ENCODE assay signal across 17 cellular contexts in genomic region chr1:59900640-59901039, GRCh38. TPM values are rescaled to one million over a fixed set of nuclear protein-coding genes. Genes with fewer than 3 reads are reported as not detected.
DNase-seq lines count a peak whose midpoint lies in the region; ATAC-seq and TF ChIP-seq lines count a peak whose summit lies in the region.
"Had no signal": no experiment of that assay in that cellular context is flagged by ENCODE, and none has a peak within 500 bp of the region (broad histone marks: within the 10 kb centered on the region; RNA-seq: fewer than 3 reads in every experiment).

No MANE protein-coding gene starts in this region.

- intact Hi-C loops in upper lobe of right lung (cut with DNase I) = no loop called here

- peak; percentile 4 for DNase-seq in LHCN-M2 (ENCODE audit: low read depth)
- peak; percentile 5 for DNase-seq in astrocyte of the hippocampus (ENCODE audit: low read depth, low spot score)
- DNase-seq in kidney epithelial cell (ENCODE audit: low read depth) = no peak
- no peak for DNase-seq in NCI-H774 (lab: John Stamatoyannopoulos, UW)
- DNase-seq in upper lobe of right lung = no peak
- DNase-seq in activated naive CD4-positive, alpha-beta T cell treated with anti-CD3 and anti-CD28 coated beads, Interleukin-2, amount 50 U/mL, for 72 hours (ENCODE audit: low spot score in 2 of 2) = no peak
- DNase-seq: activated CD4-positive, alpha-beta T cell treated with anti-CD3 and anti-CD28 coated beads, Interleukin-2, amount 10 ng/mL, durations not matched to agents 24 days and 14 days; activated effector memory CD4-positive, alpha-beta T cell treated with anti-CD3 and anti-CD28 coated beads, Interleukin-2, amount 50 U/mL, for 16 hours; CD8-positive, alpha-beta T cell; glutamatergic neuron; NCI-H1694; NK-92 treated with Interleukin-12 subunit alpha and Interleukin-12 subunit beta, amount 100 ng/mL, for 24 hours had no signal

- H3K36me3 Mint-ChIP-seq in activated naive CD4-positive, alpha-beta T cell treated with anti-CD3 and anti-CD28 coated beads, Interleukin-2, amount 50 U/mL, for 72 hours = no peaks in the 10 kb centered on the region

- H3K27me3 ChIP-seq in kidney epithelial cell (ENCODE audit: control insufficient read depth, insufficient read depth, low read length) (no peaks in the 10 kb centered on the region), upper lobe of right lung (no peaks in the 10 kb centered on the region)

- no peaks in the 10 kb centered on the region for H3K36me3 ChIP-seq in kidney epithelial cell (ENCODE audit: control insufficient read depth, insufficient read depth, low read length)
- no peaks in the 10 kb centered on the region for H3K36me3 ChIP-seq in upper lobe of right lung
- H3K36me3 ChIP-seq: thoracic aorta had no signal

- no peak overlapping the region for H3K4me3 ChIP-seq in kidney epithelial cell (ENCODE audit: low read depth, low read length)
- H3K4me3 ChIP-seq in upper lobe of right lung = no peak overlapping the region
- H3K4me3 ChIP-seq: thoracic aorta had no signal

- no peaks in the 10 kb centered on the region for H3K9me3 ChIP-seq in upper lobe of right lung
- H3K9me3 ChIP-seq: thoracic aorta had no signal

- TF ChIP-seq CTCF in C4-2B (conservative IDR thresholded peaks at IDR 0.05) (peak; percentile 5; the same call in 1 of the 2 replicates), kidney epithelial cell (IDR thresholded peaks at IDR 0.05; ENCODE audit: insufficient read depth, low read length, poor library complexity, severe bottlenecking) (peak; percentile 31), upper lobe of right lung (IDR thresholded peaks at IDR 0.05) (no peak)

- no peaks in the 10 kb centered on the region for H3K4me1 ChIP-seq in upper lobe of right lung

- no peak overlapping the region for H3K27ac Mint-ChIP-seq in activated naive CD4-positive, alpha-beta T cell treated with anti-CD3 and anti-CD28 coated beads, Interleukin-2, amount 50 U/mL, for 72 hours
- H3K27ac Mint-ChIP-seq: activated CD4-positive, alpha-beta T cell treated with anti-CD3 and anti-CD28 coated beads, Interleukin-2, amount 10 ng/mL, durations not matched to agents 24 days and 14 days; CD8-positive, alpha-beta T cell; stimulated activated memory B cell treated with anti-CD40 and anti-IgM and Interleukin-4, amounts not matched to agents 10 μg/mL and 1 μg/mL and 100 μg/mL, for 72 hours had no signal

- H3K9me3 Mint-ChIP-seq in activated naive CD4-positive, alpha-beta T cell treated with anti-CD3 and anti-CD28 coated beads, Interleukin-2, amount 50 U/mL, for 72 hours = no peaks in the 10 kb centered on the region
- H3K9me3 Mint-ChIP-seq: activated CD4-positive, alpha-beta T cell treated with anti-CD3 and anti-CD28 coated beads, Interleukin-2, amount 10 ng/mL, durations not matched to agents 24 days and 14 days; CD8-positive, alpha-beta T cell; stimulated activated memory B cell treated with anti-CD40 and anti-IgM and Interleukin-4, amounts not matched to agents 10 μg/mL and 1 μg/mL and 100 μg/mL, for 72 hours had no signal

- H3K27ac ChIP-seq in C4-2B (no peak overlapping the region), upper lobe of right lung (no peak overlapping the region)
- H3K27ac ChIP-seq: thoracic aorta had no signal

- ATAC-seq in upper lobe of right lung = no peak
- ATAC-seq in activated naive CD4-positive, alpha-beta T cell treated with anti-CD3 and anti-CD28 coated beads, Interleukin-2, amount 50 U/mL, for 72 hours = no peak
- no peak for ATAC-seq in GM21423 (IDR thresholded peaks at IDR 0.05; ENCODE audit: unreplicated experiment)
- ATAC-seq: CD8-positive, alpha-beta T cell; sciatic nerve; stimulated activated memory B cell treated with anti-CD40 and anti-IgM and Interleukin-4, amounts not matched to agents 10 μg/mL and 1 μg/mL and 100 μg/mL, for 72 hours had no signal

RNA-seq across cellular contexts. Expression of gene CYP2J2, which starts 25.9 kb away (rescaled TPM):
- total RNA-seq in LHCN-M2 (2014; rRNA removed) (0.11 and 0.45 TPM in 2 replicates), kidney epithelial cell (1.9 and 3.3 TPM in 2 replicates), upper lobe of right lung (1.4 TPM)
- 0.10 TPM for polyA plus RNA-seq in LHCN-M2 (2012)
- 1 to 10 TPM in 1 of 2 donors, under 1 TPM in 1; 0.64 to 2.7 TPM for total RNA-seq in activated naive CD4-positive, alpha-beta T cell treated with anti-CD3 and anti-CD28 coated beads, Interleukin-2, amount 50 U/mL, for 72 hours
- total RNA-seq: thoracic aorta had no signal

Comparison
In these comparisons a context has a peak if more than half of its experiments do, and no peak if none do; other contexts are left out.
1. DNase-seq: peak in LHCN-M2 (single experiment) and astrocyte of the hippocampus (single experiment); none in kidney epithelial cell (single experiment), NCI-H774 (single experiment), upper lobe of right lung (single experiment) and activated naive CD4-positive, alpha-beta T cell treated with anti-CD3 and anti-CD28 coated beads, Interleukin-2, amount 50 U/mL, for 72 hours (0 of 2).